Comparison of ENCODE assay signal across 18 cellular contexts in the genomic region with DNA sequence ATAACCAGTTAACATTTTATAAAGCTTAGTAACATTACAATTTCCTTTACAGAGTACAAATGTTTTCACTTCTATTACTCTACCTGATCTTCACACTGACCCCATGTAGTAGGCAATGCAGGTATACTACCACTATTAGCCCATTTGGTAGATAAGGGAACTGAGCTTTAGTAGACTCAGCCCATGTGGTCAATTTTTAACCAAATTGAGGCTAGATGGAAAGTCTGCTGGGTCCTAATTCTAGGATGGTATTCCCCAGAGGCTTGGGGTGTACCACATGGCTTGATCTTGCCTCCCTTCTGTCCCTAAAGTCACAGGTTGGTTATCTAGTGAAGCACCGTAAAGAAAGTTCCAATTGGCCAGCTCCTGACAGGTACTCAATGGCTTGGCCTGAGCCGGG. TPM values are rescaled to one million over a fixed set of nuclear protein-coding genes. Genes with fewer than 3 reads are reported as not detected.
DNase-seq lines count a peak whose midpoint lies in the region; ATAC-seq and TF ChIP-seq lines count a peak whose summit lies in the region.
"Had no signal": no experiment of that assay in that cellular context is flagged by ENCODE, and none has a peak within 500 bp of the region (broad histone marks: within the 10 kb centered on the region; RNA-seq: fewer than 3 reads in every experiment).

No MANE protein-coding gene starts in this region.

- peak overlapping the region; percentile 75 to 84 (median 81) for H3K27ac ChIP-seq in gastrocnemius medialis
- H3K27ac ChIP-seq: prostate gland had no signal

- H3K27me3 ChIP-seq in gastrocnemius medialis = peaks cover 0 to 3% (median 0%) of the 10 kb centered on the region in 3 donors
- H3K27me3 ChIP-seq: MG63 had no signal

- no peak overlapping the region for H3K4me3 ChIP-seq in GM12865 (ENCODE audit: low read depth, low read length)
- no peak overlapping the region for H3K4me3 ChIP-seq in NB4 (ENCODE audit: low read depth, low read length)
- no peak overlapping the region for H3K4me3 ChIP-seq in gastrocnemius medialis
- H3K4me3 ChIP-seq: MG63, prostate gland had no signal

- TF ChIP-seq POLR2A in NB4 (IDR thresholded peaks at IDR 0.05; ENCODE audit: extremely low read depth, insufficient read length) = no peak
- TF ChIP-seq POLR2A in gastrocnemius medialis (IDR thresholded peaks at IDR 0.05) = no peak

- no peak for TF ChIP-seq CTCF in GM12865 (IDR thresholded peaks at IDR 0.05; ENCODE audit: insufficient read depth, low read depth, low read length, missing control alignments)
- TF ChIP-seq CTCF in GM20000 (IDR thresholded peaks at IDR 0.05; ENCODE audit: extremely low read depth, missing control alignments) = no peak
- no peak for TF ChIP-seq CTCF in NB4 (IDR thresholded peaks at IDR 0.05; ENCODE audit: low read depth, low read length)
- no peak for TF ChIP-seq CTCF in gastrocnemius medialis (IDR thresholded peaks at IDR 0.05 in 4 of 5, conservative IDR thresholded peaks at IDR 0.05 in 1 of 5)

- ATAC-seq in gastrocnemius medialis (peak in 1 of 2 donors; percentile 5), GM19452 (IDR thresholded peaks at IDR 0.05; ENCODE audit: unreplicated experiment) (no peak), left cardiac atrium (no peak)
- ATAC-seq: HCT116 had no signal

- no peaks in the 10 kb centered on the region for H3K9me3 ChIP-seq in gastrocnemius medialis
- H3K9me3 ChIP-seq: MG63, prostate gland had no signal

- DNase-seq in GM12865 (ENCODE audit: low read depth) = peak; percentile 58
- peak; percentile 43 for DNase-seq in GM20000 (ENCODE audit: low spot score)
- peak; percentile 74 for DNase-seq in NB4 (ENCODE audit: low read depth)
- DNase-seq in gastrocnemius medialis = no peak
- no peak for DNase-seq in SW480 (ENCODE audit: low spot score)
- DNase-seq in SKM-1 (lab: John Stamatoyannopoulos, UW; ENCODE audit: unreplicated experiment) = no peak
- no peak for DNase-seq in left cardiac atrium
- DNase-seq: activated CD4-positive, alpha-beta T cell treated with anti-CD3 and anti-CD28 coated beads for 1 hour; activated gamma-delta T cell treated with Interleukin-2 at 50 U/mL for 16 hours; CD8-positive, alpha-beta memory T cell; NCI-H2081; SIG-M5; stimulated activated naive CD4-positive, alpha-beta T cell treated with Interleukin-2 at 50 U/mL for 16 hours had no signal

- intact Hi-C loops in gastrocnemius medialis (cut with DNase I; ENCODE audit: low total_unique reads) = loop anchor here (1.0 kb wide), 1 partner anchor 14 kb away; no protein-coding TSS in a partner anchor
- intact Hi-C loops in left cardiac atrium (cut with DNase I) = no loop called here

- H3K4me1 ChIP-seq in gastrocnemius medialis = peaks cover 15 to 21% of the 10 kb centered on the region in 2 donors
- H3K4me1 ChIP-seq: prostate gland had no signal

- in situ Hi-C loops in gastrocnemius medialis (cut with MboI; ENCODE audit: low sequenced_read_pairs in 4 of 4) = no loop called here

- no peaks in the 10 kb centered on the region for H3K36me3 ChIP-seq in gastrocnemius medialis
- H3K36me3 ChIP-seq: MG63, prostate gland had no signal

RNA-seq across cellular contexts. Expression of a gene that starts 48.2 kb away (rescaled TPM):
- total RNA-seq in gastrocnemius medialis = 1 to 10 TPM in 2 of 4 donors, under 1 TPM in 2; 0.15 to 6.2 (median 1.8) TPM
- 1 to 10 TPM; 3.9 to 4.0 TPM for total RNA-seq in left cardiac atrium
- total RNA-seq: kidney epithelial cell had no signal

Comparison
In these comparisons a context has a peak if more than half of its experiments do, and no peak if none do; other contexts are left out.
1. DNase-seq: peak in GM12865 (single experiment), GM20000 (single experiment) and NB4 (single experiment); none in gastrocnemius medialis (0 of 2), SW480 (single experiment), SKM-1 (single experiment) and left cardiac atrium (single experiment).